ENCODE assay signal across 8 cellular contexts in genomic region chr16:31458073-31458834, GRCh38. TPM values are rescaled to one million over a fixed set of nuclear protein-coding genes. Genes with fewer than 3 reads are reported as not detected.
DNase-seq lines count a peak whose midpoint lies in the region; ATAC-seq and TF ChIP-seq lines count a peak whose summit lies in the region.

No MANE protein-coding gene starts in this region.

- H3K4me1 Mint-ChIP-seq in activated naive CD4-positive, alpha-beta T cell treated with anti-CD3 and anti-CD28 coated beads for 36 hours (ENCODE audit: low read depth) = peaks cover 46% of the 10 kb centered on the region

- TF ChIP-seq POLR2A in Peyer's patch (IDR thresholded peaks at IDR 0.05) = peak; percentile 10 to 36
- no peak for TF ChIP-seq POLR2A in heart left ventricle (IDR thresholded peaks at IDR 0.05)

- H3K9me3 ChIP-seq in Peyer's patch (no peaks in the 10 kb centered on the region), heart left ventricle (no peaks in the 10 kb centered on the region)

- peak overlapping the region; percentile 95 to 99 (median 98) for H3K27ac ChIP-seq in Peyer's patch
- H3K27ac ChIP-seq in heart left ventricle = peak overlapping the region; percentile 94 to 100 (median 99)
- peak overlapping the region; percentile 100 for H3K27ac ChIP-seq in rectal smooth muscle tissue (ENCODE audit: low read depth, low read length)

- peaks cover 26% of the 10 kb centered on the region for H3K36me3 Mint-ChIP-seq in activated naive CD4-positive, alpha-beta T cell treated with anti-CD3 and anti-CD28 coated beads for 36 hours (ENCODE audit: low read depth)

- TF ChIP-seq CTCF in Peyer's patch (IDR thresholded peaks at IDR 0.05) (peak in 3 of 6 experiments; percentile 32 to 57 (median 42)), heart left ventricle (IDR thresholded peaks at IDR 0.05) (peak in 3 of 12 donors; percentile 8 to 40 (median 23))

- DNase-seq in DMS 273 (lab: John Stamatoyannopoulos, UW; ENCODE audit: unreplicated experiment) = peak; percentile 69
- no peak for DNase-seq in DMS 273 treated with DMSO at 0.1 percent for 48 hours (lab: John Stamatoyannopoulos, UW)
- DNase-seq in Peyer's patch = peak; percentile 68 to 82 (median 76)
- peak; percentile 63 for DNase-seq in activated naive CD4-positive, alpha-beta T cell treated with anti-CD3 and anti-CD28 coated beads for 36 hours
- peak in 2 of 5 donors; percentile 44 to 78 for DNase-seq in heart left ventricle

- no peaks in the 10 kb centered on the region for H3K27me3 Mint-ChIP-seq in activated naive CD4-positive, alpha-beta T cell treated with anti-CD3 and anti-CD28 coated beads for 36 hours (ENCODE audit: low read depth)

- CTCF ChIA-PET in activated naive CD4-positive, alpha-beta T cell treated with anti-CD3 and anti-CD28 coated beads for 36 hours (lab: Charles Lee) = interaction anchor here (0.6 to 2.0 kb wide), 3 partner anchors 28 to 238 kb away, joined by 3 to 5 read pairs (median 5); no protein-coding TSS in a partner anchor

- peak overlapping the region; percentile 87 for H3K4me3 Mint-ChIP-seq in activated naive CD4-positive, alpha-beta T cell treated with anti-CD3 and anti-CD28 coated beads for 36 hours

- peaks cover 0 to 15% (median 0%) of the 10 kb centered on the region in 3 donors for H3K36me3 ChIP-seq in Peyer's patch
- peaks cover 0 to 17% (median 12%) of the 10 kb centered on the region in 9 donors for H3K36me3 ChIP-seq in heart left ventricle
- H3K36me3 ChIP-seq in rectal smooth muscle tissue (ENCODE audit: control insufficient read depth, insufficient read depth, low read length) = peaks cover 13% of the 10 kb centered on the region

- WGBS in heart left ventricle, 4 donors = 0 to 3% (median 1%) methylated on average over 4 to 42 of the region's 42 CpGs

- ATAC-seq in HG03039 (IDR thresholded peaks at IDR 0.05; ENCODE audit: unreplicated experiment) = peak; percentile 1
- ATAC-seq in heart left ventricle = peak in 3 of 4 donors; percentile 0 to 2 (median 1)
- ATAC-seq in HG03159 (IDR thresholded peaks at IDR 0.05; ENCODE audit: unreplicated experiment) = no peak

- H3K4me1 ChIP-seq in Peyer's patch (peaks cover 9 to 57% (median 19%) of the 10 kb centered on the region in 4 donors), heart left ventricle (peaks cover 5 to 65% (median 51%) of the 10 kb centered on the region in 12 donors), rectal smooth muscle tissue (ENCODE audit: control insufficient read depth, insufficient read depth, low read length) (peaks cover 27% of the 10 kb centered on the region)

- H3K27ac Mint-ChIP-seq in activated naive CD4-positive, alpha-beta T cell treated with anti-CD3 and anti-CD28 coated beads for 36 hours = peak overlapping the region; percentile 94

- intact Hi-C loops in activated naive CD4-positive, alpha-beta T cell treated with anti-CD3 and anti-CD28 coated beads for 36 hours (cut with micrococcal nuclease) = loop anchor here (2.0 to 5.0 kb wide), 4 partner anchors 109 to 799 kb away; partner anchors contain the start of gene FBRS
- intact Hi-C loops in heart left ventricle (cut with DNase I) = loop anchor here in 7 of 10 donors (2.0 to 10.0 kb wide), 15 partner anchors 15 to 503 kb away; partner anchors contain the start of genes ZNF267 (in 4 of the 7), FUS (in 2 of the 7), RUSF1 (in 2 of the 7) and SETD1A (in 1 of the 7)

- peak overlapping the region; percentile 77 for H3K9ac ChIP-seq in rectal smooth muscle tissue (ENCODE audit: low read length)

- H3K27me3 ChIP-seq in Peyer's patch = no peaks in the 10 kb centered on the region
- no peaks in the 10 kb centered on the region for H3K27me3 ChIP-seq in heart left ventricle
- no peaks in the 10 kb centered on the region for H3K27me3 ChIP-seq in rectal smooth muscle tissue (ENCODE audit: control insufficient read depth, insufficient read depth, low read length)

- H3K4me3 ChIP-seq in Peyer's patch (peak overlapping the region; percentile 66 to 79 (median 72)), heart left ventricle (peak overlapping the region; percentile 57 to 93 (median 80)), rectal smooth muscle tissue (ENCODE audit: low read length) (peak overlapping the region; percentile 82)

- no peaks in the 10 kb centered on the region for H3K9me3 Mint-ChIP-seq in activated naive CD4-positive, alpha-beta T cell treated with anti-CD3 and anti-CD28 coated beads for 36 hours

RNA-seq across cellular contexts. Expression of gene ARMC5, which starts 1.0 kb away (rescaled TPM):
- total RNA-seq in Peyer's patch (10 to 100 TPM; 12.4 to 20.4 (median 17.6) TPM), heart left ventricle (1 to 10 TPM; 4.1 to 9.2 (median 6.5) TPM)
- total RNA-seq in activated naive CD4-positive, alpha-beta T cell treated with anti-CD3 and anti-CD28 coated beads for 36 hours = 1 to 10 TPM; 6.3 to 6.7 TPM
- 1 to 10 TPM; 6.6 to 8.2 TPM for polyA plus RNA-seq in heart left ventricle

RNA-seq across cellular contexts. Expression of gene TGFB1I1, which starts 13.7 kb away (rescaled TPM):
- total RNA-seq in Peyer's patch (10 to 100 TPM in 3 of 4 donors, 1 to 10 TPM in 1; 6.0 to 45.4 (median 18.2) TPM), heart left ventricle (10 to 100 TPM; 12.9 to 37.7 (median 19.5) TPM)
- total RNA-seq in activated naive CD4-positive, alpha-beta T cell treated with anti-CD3 and anti-CD28 coated beads for 36 hours = under 1 TPM in 1 of 2 experiments, not detected in 1; 0.12 TPM
- 10 to 100 TPM; 14.1 to 29.5 TPM for polyA plus RNA-seq in heart left ventricle

RNA-seq across cellular contexts. Expression of gene ZNF843, which starts 15.7 kb away (rescaled TPM):
- 1 to 10 TPM in 1 of 4 donors, under 1 TPM in 1, not detected in 2; 0.47 to 1.3 TPM for total RNA-seq in Peyer's patch
- under 1 TPM; 0.12 to 0.14 TPM for total RNA-seq in activated naive CD4-positive, alpha-beta T cell treated with anti-CD3 and anti-CD28 coated beads for 36 hours
- 1 to 10 TPM; 1.0 to 4.7 (median 2.5) TPM for total RNA-seq in heart left ventricle
- polyA plus RNA-seq in heart left ventricle = 1 to 10 TPM in 1 of 2 donors, under 1 TPM in 1; 0.43 to 1.2 TPM

RNA-seq across cellular contexts. Expression of gene SLC5A2, which starts 24.7 kb away (rescaled TPM):
- total RNA-seq in Peyer's patch = 1 to 10 TPM in 2 of 4 donors, under 1 TPM in 1, not detected in 1; 0.94 to 5.4 (median 2.4) TPM
- not detected for total RNA-seq in activated naive CD4-positive, alpha-beta T cell treated with anti-CD3 and anti-CD28 coated beads for 36 hours
- total RNA-seq in heart left ventricle = not detected
- under 1 TPM; 0.08 to 0.76 TPM for polyA plus RNA-seq in heart left ventricle

RNA-seq across cellular contexts. Expression of gene COX6A2, which starts 30.1 kb away (rescaled TPM):
- total RNA-seq in Peyer's patch (not detected), heart left ventricle (1,000 to 10,000 TPM in 7 of 9 donors, 100 to 1,000 TPM in 2; 393 to 1,682 (median 1,115) TPM)
- total RNA-seq in activated naive CD4-positive, alpha-beta T cell treated with anti-CD3 and anti-CD28 coated beads for 36 hours = not detected
- polyA plus RNA-seq in heart left ventricle = over 10,000 TPM in 1 of 2 donors, 1,000 to 10,000 TPM in 1; 1,628 to 10,029 TPM

Comparison
In these comparisons a context has a peak if more than half of its experiments do, and no peak if none do; other contexts are left out.
1. POLR2A ChIP-seq: peak in Peyer's patch (2 of 2); none in heart left ventricle (0 of 2).
2. RNA of gene TGFB1I1, which starts 13.7 kb away (total RNA-seq): 6.0 to 45.4 TPM in Peyer's patch and 12.9 to 37.7 TPM in heart left ventricle; 0.12 TPM in activated naive CD4-positive, alpha-beta T cell treated with anti-CD3 and anti-CD28 coated beads for 36 hours; every median in the first group is over 4 times any median in the second.
3. Peak in every context shown above with its lines, with median percentiles within 50 percentile points of each other: H3K27ac ChIP-seq and H3K4me3 ChIP-seq.